In the genomic region with DNA sequence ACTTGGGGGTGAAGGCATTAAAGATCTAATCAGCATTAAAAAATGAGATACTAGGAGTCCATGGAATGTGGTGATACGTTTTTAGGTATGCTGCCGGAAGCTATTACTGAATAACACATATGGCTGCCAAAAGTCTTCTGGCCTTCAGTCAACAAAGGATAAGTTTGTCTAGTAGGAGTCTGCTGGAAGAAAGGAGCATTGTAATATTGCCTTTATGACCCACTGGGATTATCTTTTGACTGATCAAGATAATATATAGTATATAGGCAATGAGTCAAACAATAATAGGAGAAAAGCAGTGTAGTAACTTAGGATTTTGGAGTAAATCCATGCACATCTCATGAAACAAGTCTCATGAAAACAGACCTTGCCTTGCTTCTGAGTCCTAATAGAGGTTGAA, we compare ENCODE assay signal across 20 cellular contexts.
DNase-seq lines count a peak whose midpoint lies in the region; ATAC-seq, FAIRE-seq and TF ChIP-seq lines count a peak whose summit lies in the region.
"Had no signal": no experiment of that assay in that cellular context is flagged by ENCODE, and none has a peak within 500 bp of the region (broad histone marks: within the 10 kb centered on the region; RNA-seq: fewer than 3 reads in every experiment).

No MANE protein-coding gene starts in this region.

- H3K56ac ChIP-seq in IMR-90 (ENCODE audit: extremely low read depth, insufficient read depth, low read length) = no peak overlapping the region

- H3K36me3 Mint-ChIP-seq in activated T-cell treated with anti-CD3 and anti-CD28 coated beads, Interleukin-2, amount 50 U/mL, for 24 hours (ENCODE audit: low read depth) = no peaks in the 10 kb centered on the region
- H3K36me3 Mint-ChIP-seq: natural killer cell; stimulated activated memory B cell treated with anti-CD40 and anti-IgM and Interleukin-4, amounts not matched to agents 10 μg/mL and 1 μg/mL and 100 μg/mL, for 72 hours had no signal

- no peak overlapping the region for H2BK15ac ChIP-seq in IMR-90 (ENCODE audit: low read depth, low read length)

- WGBS in A549 (ENCODE audit: missing lambda C conversion rate) = 40% methylated on average over 2 of the region's 2 CpGs
- no CpG with 5 or more reads among the region's 2 CpGs for WGBS in IMR-90 (ENCODE audit: extremely low coverage in 2 of 2, insufficient read length in 1 of 2), 2 experiments

- TF ChIP-seq RAD21 in A549 (conservative IDR thresholded peaks at IDR 0.05 in 1 of 2, IDR thresholded peaks at IDR 0.05 in 1 of 2) (no peak), IMR-90 (IDR thresholded peaks at IDR 0.05; ENCODE audit: low read length) (no peak)

- no peak overlapping the region for H3K27ac Mint-ChIP-seq in activated T-cell treated with anti-CD3 and anti-CD28 coated beads, Interleukin-2, amount 50 U/mL, for 24 hours
- H3K27ac Mint-ChIP-seq: activated CD4-positive, alpha-beta T cell treated with anti-CD3 and anti-CD28 coated beads for 36 hours; natural killer cell; stimulated activated memory B cell treated with anti-CD40 and anti-IgM and Interleukin-4, amounts not matched to agents 10 μg/mL and 1 μg/mL and 100 μg/mL, for 72 hours had no signal

- no peak overlapping the region for H3K9ac ChIP-seq in IMR-90 (ENCODE audit: low read depth, low read length)
- H3K9ac ChIP-seq: parathyroid adenoma had no signal

- no peak overlapping the region for H2BK5ac ChIP-seq in IMR-90 (ENCODE audit: low read depth, low read length, poor library complexity, severe bottlenecking)

- H3K27ac ChIP-seq in A549 (no peak overlapping the region), IMR-90 (ENCODE audit: insufficient read depth, low read length) (no peak overlapping the region), Peyer's patch (no peak overlapping the region)
- H3K27ac ChIP-seq: parathyroid adenoma had no signal

- H2AK9ac ChIP-seq in IMR-90 (replicated peaks; ENCODE audit: low read depth, low read length, poor library complexity) = no peak overlapping the region

- H3K4me1 Mint-ChIP-seq in activated T-cell treated with anti-CD3 and anti-CD28 coated beads, Interleukin-2, amount 50 U/mL, for 24 hours (ENCODE audit: low read depth) = no peaks in the 10 kb centered on the region
- H3K4me1 Mint-ChIP-seq: activated CD4-positive, alpha-beta T cell treated with anti-CD3 and anti-CD28 coated beads for 36 hours; natural killer cell; stimulated activated memory B cell treated with anti-CD40 and anti-IgM and Interleukin-4, amounts not matched to agents 10 μg/mL and 1 μg/mL and 100 μg/mL, for 72 hours had no signal

- no peak overlapping the region for H3K14ac ChIP-seq in IMR-90 (replicated peaks; ENCODE audit: low read depth, low read length)

- H3K4me3 ChIP-seq in A549 (no peak overlapping the region), IMR-90 (ENCODE audit: insufficient read depth, low read depth, low read length) (no peak overlapping the region), fibroblast of the aortic adventitia (ENCODE audit: low read depth, low read length) (no peak overlapping the region), Peyer's patch (no peak overlapping the region)
- H3K4me3 ChIP-seq: K562 had no signal

- H3K9me1 ChIP-seq in IMR-90 (ENCODE audit: insufficient read depth, low read length) = peaks cover 7% of the 10 kb centered on the region; the same call in 1 of the 2 replicates

- no peaks in the 10 kb centered on the region for H3K27me3 Mint-ChIP-seq in activated T-cell treated with anti-CD3 and anti-CD28 coated beads, Interleukin-2, amount 50 U/mL, for 24 hours
- H3K27me3 Mint-ChIP-seq: activated CD4-positive, alpha-beta T cell treated with anti-CD3 and anti-CD28 coated beads for 36 hours; stimulated activated memory B cell treated with anti-CD40 and anti-IgM and Interleukin-4, amounts not matched to agents 10 μg/mL and 1 μg/mL and 100 μg/mL, for 72 hours had no signal

- no peak overlapping the region for H4K8ac ChIP-seq in IMR-90 (ENCODE audit: low read depth in 2 of 2, low read length in 2 of 2)

- no peak overlapping the region for H3K4me2 ChIP-seq in A549
- no peak overlapping the region for H3K4me2 ChIP-seq in IMR-90 (ENCODE audit: low read depth, low read length)

- H2BK120ac ChIP-seq in IMR-90 (ENCODE audit: low read depth, low read length) = no peak overlapping the region

- peak in 1 of 2 experiments; percentile 12 for DNase-seq in A549 (ENCODE audit: low read depth in 1 of 2, low spot score in 1 of 2)
- peak; percentile 65 for DNase-seq in IMR-90
- DNase-seq in amniotic epithelial cell (ENCODE audit: low read depth) = peak; percentile 5
- peak; percentile 78 for DNase-seq in fibroblast of the aortic adventitia (ENCODE audit: low read depth)
- DNase-seq in central memory CD4-positive, alpha-beta T cell = no peak
- no peak for DNase-seq in activated T-cell treated with anti-CD3 and anti-CD28 coated beads, Interleukin-2, amount 50 U/mL, for 24 hours
- no peak for DNase-seq in Peyer's patch
- DNase-seq in D721Med (ENCODE audit: insufficient read length, low spot score) = no peak
- DNase-seq: activated CD4-positive, alpha-beta T cell treated with anti-CD3 and anti-CD28 coated beads for 36 hours; cerebellar nuclear complex; left cardiac atrium; natural killer cell; NCI-H1092; NCI-H2081; NCI-H524 had no signal

- ATAC-seq in A549 (no peak), IMR-90 (ENCODE audit: low read depth) (no peak)
- ATAC-seq: activated CD4-positive, alpha-beta T cell treated with anti-CD3 and anti-CD28 coated beads for 36 hours; K562; left cardiac atrium; natural killer cell; Right ventricle myocardium inferior; stimulated activated memory B cell treated with anti-CD40 and anti-IgM and Interleukin-4, amounts not matched to agents 10 μg/mL and 1 μg/mL and 100 μg/mL, for 72 hours had no signal

- no peak for TF ChIP-seq EP300 in A549 (IDR thresholded peaks at IDR 0.05)

- dilution Hi-C loops in IMR-90 (cut with HindIII; ENCODE audit: low sequenced_read_pairs, unreplicated experiment) = no loop called here

- H3K23ac ChIP-seq in IMR-90 (ENCODE audit: low read depth, low read length) = no peak overlapping the region

- TF ChIP-seq CTCF in A549 (IDR thresholded peaks at IDR 0.05) (no peak), IMR-90 (conservative IDR thresholded peaks at IDR 0.05; ENCODE audit: low read depth, low read length) (no peak), fibroblast of the aortic adventitia (IDR thresholded peaks at IDR 0.05; ENCODE audit: insufficient read depth, low read length) (no peak), Peyer's patch (IDR thresholded peaks at IDR 0.05) (no peak), D721Med (IDR thresholded peaks at IDR 0.05; ENCODE audit: insufficient read depth, missing control alignments) (no peak)

- in situ Hi-C loops in IMR-90 (cut with MboI; ENCODE audit: low sequenced_read_pairs) = no loop called here

- POLR2A ChIA-PET in A549 (lab: Yijun Ruan, JAX) = no interaction called here
- POLR2A ChIA-PET in IMR-90 (lab: Charles Lee; ENCODE audit: unreplicated experiment) = no interaction called here

- H3K79me1 ChIP-seq in IMR-90 (ENCODE audit: low read depth in 1 of 2, low read length in 2 of 2) = no peaks in the 10 kb centered on the region

- H4K5ac ChIP-seq in IMR-90 (ENCODE audit: low read depth, low read length) = no peak overlapping the region

- no peak overlapping the region for H2AFZ ChIP-seq in IMR-90 (replicated peaks; ENCODE audit: low read length, poor library complexity)
- H2AFZ ChIP-seq: parathyroid adenoma had no signal

- intact Hi-C loops in IMR-90 (cut with micrococcal nuclease) = no loop called here

- H3K18ac ChIP-seq in IMR-90 (ENCODE audit: low read depth, low read length) = no peak overlapping the region

- H3K4me3 Mint-ChIP-seq in activated T-cell treated with anti-CD3 and anti-CD28 coated beads, Interleukin-2, amount 50 U/mL, for 24 hours = no peak overlapping the region
- H3K4me3 Mint-ChIP-seq: activated CD4-positive, alpha-beta T cell treated with anti-CD3 and anti-CD28 coated beads for 36 hours; natural killer cell; stimulated activated memory B cell treated with anti-CD40 and anti-IgM and Interleukin-4, amounts not matched to agents 10 μg/mL and 1 μg/mL and 100 μg/mL, for 72 hours had no signal

- CTCF ChIA-PET in A549 (lab: Yijun Ruan, JAX) = no interaction called here
- CTCF ChIA-PET in IMR-90 (lab: Yijun Ruan, JAX) = no interaction called here

- no peaks in the 10 kb centered on the region for H4K20me1 ChIP-seq in IMR-90 (ENCODE audit: insufficient read depth, low read length)

- no peaks in the 10 kb centered on the region for H3K9me3 ChIP-seq in A549
- no peaks in the 10 kb centered on the region; the same call in 1 of the 2 replicates for H3K9me3 ChIP-seq in IMR-90 (ENCODE audit: control insufficient read depth, insufficient read depth, low read length)
- peaks cover 0 to 3% (median 0%) of the 10 kb centered on the region in 4 donors for H3K9me3 ChIP-seq in Peyer's patch

- H4K91ac ChIP-seq in IMR-90 (ENCODE audit: insufficient read depth, low read depth, low read length) = no peak overlapping the region

- no peaks in the 10 kb centered on the region for H3K9me3 Mint-ChIP-seq in activated T-cell treated with anti-CD3 and anti-CD28 coated beads, Interleukin-2, amount 50 U/mL, for 24 hours
- H3K9me3 Mint-ChIP-seq: stimulated activated memory B cell treated with anti-CD40 and anti-IgM and Interleukin-4, amounts not matched to agents 10 μg/mL and 1 μg/mL and 100 μg/mL, for 72 hours had no signal

- BruUV-seq in IMR-90 (replicated peaks; lab: Mats Ljungman, UMichigan) = no TSS peak

- no peaks in the 10 kb centered on the region for H3K27me3 ChIP-seq in IMR-90 (ENCODE audit: control insufficient read depth, insufficient read depth, low read length)
- no peaks in the 10 kb centered on the region for H3K27me3 ChIP-seq in Peyer's patch

- no peak overlapping the region for H3K4ac ChIP-seq in IMR-90 (ENCODE audit: low read depth, low read length)

- no peak for TF ChIP-seq POLR2A in A549 (IDR thresholded peaks at IDR 0.05; ENCODE audit: low read length)
- TF ChIP-seq POLR2A in IMR-90 (IDR thresholded peaks at IDR 0.05; ENCODE audit: low read depth, low read length) = no peak
- TF ChIP-seq POLR2A in Peyer's patch (IDR thresholded peaks at IDR 0.05) = no peak

- no peaks in the 10 kb centered on the region for H3K36me3 ChIP-seq in IMR-90 (ENCODE audit: control insufficient read depth, insufficient read depth, low read length)
- H3K36me3 ChIP-seq in Peyer's patch = no peaks in the 10 kb centered on the region

- peaks cover 6% of the 10 kb centered on the region for H3K4me1 ChIP-seq in A549
- peaks cover under 1% of the 10 kb centered on the region; the same call in 1 of the 2 replicates for H3K4me1 ChIP-seq in IMR-90 (ENCODE audit: control insufficient read depth, insufficient read depth, low read length)
- H3K4me1 ChIP-seq in Peyer's patch = no peaks in the 10 kb centered on the region
- H3K4me1 ChIP-seq: parathyroid adenoma had no signal

- no peak overlapping the region for H2AK5ac ChIP-seq in IMR-90 (ENCODE audit: low read depth, low read length)

- FAIRE-seq in A549 (lab: Jason Lieb, UNC) = no peak
- no peak for FAIRE-seq in D721Med (lab: Jason Lieb, UNC)
- FAIRE-seq: GM12891, K562 had no signal

- no peak overlapping the region for H2BK20ac ChIP-seq in IMR-90 (ENCODE audit: low read depth, low read length)

TF ChIP-seq in A549, 52 proteins besides CTCF, POLR2A, EP300 and RAD21 (continues in another document):
- TF ChIP-seq FOSB (CRISPR knock-in tag; IDR thresholded peaks at IDR 0.05) (no peak), HDAC2 (IDR thresholded peaks at IDR 0.05) (no peak)

TF ChIP-seq in IMR-90, 13 proteins besides CTCF, POLR2A, EP300 and RAD21 (continues in another document):
- TF ChIP-seq MXI1 (IDR thresholded peaks at IDR 0.05; ENCODE audit: borderline replicate concordance, low read depth, low read length) = no peak
- TF ChIP-seq CEBPB (IDR thresholded peaks at IDR 0.05; ENCODE audit: low read depth, low read length) = no peak

Comparison
In these comparisons a context has a peak if more than half of its experiments do, and no peak if none do; other contexts are left out.
1. DNase-seq: peak in IMR-90 (single experiment), amniotic epithelial cell (single experiment) and fibroblast of the aortic adventitia (single experiment); none in central memory CD4-positive, alpha-beta T cell (single experiment), activated T-cell treated with anti-CD3 and anti-CD28 coated beads, Interleukin-2, amount 50 U/mL, for 24 hours (single experiment), Peyer's patch (0 of 3) and D721Med (single experiment).